Comparison of ENCODE assay signal across 19 cellular contexts in the genomic region with DNA sequence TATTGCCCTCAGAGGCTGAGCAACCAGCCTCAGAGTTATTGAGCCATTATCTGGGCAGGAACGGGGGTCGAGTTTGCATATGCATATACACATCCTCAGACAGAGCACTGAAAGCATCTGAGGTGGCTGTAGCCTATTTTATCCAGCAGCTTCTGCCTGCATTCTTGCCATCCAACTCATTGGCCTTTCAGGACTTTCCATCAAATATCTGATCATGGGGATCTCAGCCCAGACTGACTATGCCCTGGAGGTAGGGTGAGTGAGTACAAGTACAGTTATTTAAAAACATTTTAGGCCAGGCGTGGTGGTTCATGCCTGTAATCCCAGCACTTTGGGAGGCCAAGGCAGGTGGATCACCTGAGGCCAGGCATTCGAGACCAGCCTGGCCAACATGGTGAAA. TPM values are rescaled to one million over a fixed set of nuclear protein-coding genes. Genes with fewer than 3 reads are reported as not detected.
DNase-seq lines count a peak whose midpoint lies in the region; TF ChIP-seq lines count a peak whose summit lies in the region.
"Had no signal": no experiment of that assay in that cellular context is flagged by ENCODE, and none has a peak within 500 bp of the region (broad histone marks: within the 10 kb centered on the region; RNA-seq: fewer than 3 reads in every experiment).

No MANE protein-coding gene starts in this region.

- in situ Hi-C loops in mammary epithelial cell (cut with MboI; ENCODE audit: low sequenced_read_pairs in 2 of 2): no loop called here

- H3K27me3 Mint-ChIP-seq in nephron (ENCODE audit: low read depth) (no peaks in the 10 kb centered on the region), osteocyte (ENCODE audit: unreplicated experiment) (no peaks in the 10 kb centered on the region)
- H3K27me3 Mint-ChIP-seq: dendritic cell treated with granulocyte-macrophage colony-stimulating factor and Interleukin-4, amounts not matched to agents 40 ng/mL and 50 ng/mL, for 4 days had no signal

- H3K4me3 Mint-ChIP-seq in nephron (peak overlapping the region; percentile 24 to 99 (median 98)), osteocyte (ENCODE audit: unreplicated experiment) (no peak overlapping the region)
- H3K4me3 Mint-ChIP-seq: dendritic cell treated with granulocyte-macrophage colony-stimulating factor and Interleukin-4, amounts not matched to agents 40 ng/mL and 50 ng/mL, for 4 days had no signal

- no peaks in the 10 kb centered on the region for H4K20me1 ChIP-seq in mammary epithelial cell (ENCODE audit: insufficient read depth, low read length)

- H3K36me3 Mint-ChIP-seq in nephron (ENCODE audit: low read depth) (peaks cover 34% of the 10 kb centered on the region), osteocyte (ENCODE audit: unreplicated experiment) (peaks cover 26% of the 10 kb centered on the region)

- DNase-seq in EL: peak; percentile 30
- peak; percentile 14 for DNase-seq in M059J (ENCODE audit: low read depth)
- DNase-seq in mammary epithelial cell: peak; percentile 69
- no peak for DNase-seq in T-helper 2 cell
- DNase-seq in H7: no peak
- DNase-seq in osteocyte (ENCODE audit: extremely low spot score, unreplicated experiment): no peak
- DNase-seq: activated CD8-positive, alpha-beta T cell treated with anti-CD3 and anti-CD28 coated beads, Interleukin-2, amount 10 ng/mL, durations not matched to agents 7 days and 5 days; activated T-cell treated with anti-CD3 and anti-CD28 coated beads for 4 hours; caudate nucleus; CD8-positive, alpha-beta T cell; DMS 273 treated with DMSO at 0.1 percent for 48 hours; NCI-H1105; NCI-H2029; NCI-H226; psoas muscle; SIG-M5 had no signal

- H3K27ac ChIP-seq in mammary epithelial cell (ENCODE audit: insufficient read depth, low read depth, low read length): peak overlapping the region; percentile 89

- peaks cover 43% of the 10 kb centered on the region for H3K4me1 ChIP-seq in mammary epithelial cell (ENCODE audit: insufficient read depth, low read length)

- H3K9ac ChIP-seq in mammary epithelial cell (ENCODE audit: insufficient read depth, low read length): no peak overlapping the region

- H3K4me3 ChIP-seq in mammary epithelial cell (replicated peaks in 1 of 3; ENCODE audit: insufficient read depth in 1 of 3, low read depth in 2 of 3, low read length in 3 of 3) (no peak overlapping the region), H7 (ENCODE audit: insufficient read depth, low read depth, low read length) (no peak overlapping the region)
- H3K4me3 ChIP-seq: psoas muscle had no signal

- peaks cover 7% of the 10 kb centered on the region for H3K36me3 ChIP-seq in mammary epithelial cell (ENCODE audit: insufficient read depth, low read length)
- H3K36me3 ChIP-seq in H7 (replicated peaks; ENCODE audit: control insufficient read depth, insufficient read depth, low read length): peaks cover 7% of the 10 kb centered on the region

- no peak overlapping the region for H2AFZ ChIP-seq in mammary epithelial cell (ENCODE audit: low read depth, low read length)

- BruUV-seq in mammary epithelial cell (replicated peaks; lab: Mats Ljungman, UMichigan): no TSS peak

- 69% methylated on average over 2 of the region's 4 CpGs for WGBS in mammary epithelial cell (ENCODE audit: low coverage, missing lambda C conversion rate)

- H3K27me3 ChIP-seq in mammary epithelial cell (ENCODE audit: insufficient read depth, low read length) (no peaks in the 10 kb centered on the region), H7 (ENCODE audit: control insufficient read depth, insufficient read depth, low read length) (no peaks in the 10 kb centered on the region)
- H3K27me3 ChIP-seq: tibial nerve had no signal

- dilution Hi-C loops in mammary epithelial cell (cut with HindIII; ENCODE audit: low sequenced_read_pairs): no loop called here

- CTCF ChIA-PET in mammary epithelial cell (lab: Charles Lee; ENCODE audit: low non-redundant PET): no interaction called here

- H3K79me2 ChIP-seq in mammary epithelial cell (ENCODE audit: insufficient read depth, low read length): peaks cover 31% of the 10 kb centered on the region

- H3K9me3 ChIP-seq in mammary epithelial cell (replicated peaks; ENCODE audit: insufficient read depth, low read length): no peaks in the 10 kb centered on the region
- H3K9me3 ChIP-seq: psoas muscle, tibial nerve had no signal

- intact Hi-C loops in mammary epithelial cell (cut with micrococcal nuclease): loop anchor here (2.0 to 10.0 kb wide), 2 partner anchors 266 to 386 kb away; a partner anchor contains a TSS

- H3K4me1 Mint-ChIP-seq in nephron (peaks cover 19% of the 10 kb centered on the region), osteocyte (ENCODE audit: unreplicated experiment) (peaks cover 23% of the 10 kb centered on the region)

- no peak overlapping the region for H3K4me2 ChIP-seq in mammary epithelial cell (ENCODE audit: insufficient read depth, low read depth, low read length)

- H3K9me3 Mint-ChIP-seq in nephron (no peaks in the 10 kb centered on the region), osteocyte (ENCODE audit: unreplicated experiment) (no peaks in the 10 kb centered on the region)
- H3K9me3 Mint-ChIP-seq: CD8-positive, alpha-beta T cell; dendritic cell treated with granulocyte-macrophage colony-stimulating factor and Interleukin-4, amounts not matched to agents 40 ng/mL and 50 ng/mL, for 4 days had no signal

- TF ChIP-seq CTCF in mammary epithelial cell (conservative IDR thresholded peaks at IDR 0.05 in 1 of 2, IDR thresholded peaks at IDR 0.05 in 1 of 2; ENCODE audit: extremely low read depth in 1 of 2, insufficient read depth in 1 of 2, low read depth in 1 of 2, low read length in 2 of 2) (peak in 1 of 2 donors; percentile 1), nephron (IDR thresholded peaks at IDR 0.05; ENCODE audit: unreplicated experiment in 3 of 3) (no peak), osteocyte (IDR thresholded peaks at IDR 0.05) (no peak)

- H3K27ac Mint-ChIP-seq in nephron: no peak overlapping the region
- no peak overlapping the region for H3K27ac Mint-ChIP-seq in osteocyte (ENCODE audit: unreplicated experiment)

RNA-seq across cellular contexts. Expression of a gene that starts 1.8 kb away (rescaled TPM):
- total RNA-seq in M059J (2014; rRNA removed; shearing (Covaris generic)): 2.5 and 5.4 TPM in 2 replicates
- total RNA-seq in mammary epithelial cell: 10 to 100 TPM in 1 of 2 donors, 1 to 10 TPM in 1; 4.5 to 28.7 TPM
- 8.3 TPM for polyA plus RNA-seq in mammary epithelial cell
- polyA minus RNA-seq in mammary epithelial cell: 59.0 TPM
- 2.7 and 2.9 TPM in 2 replicates for total RNA-seq in H7 (2014; rRNA removed; shearing (Covaris generic))
- 14.3 and 16.9 TPM in 2 replicates for total RNA-seq in osteocyte

RNA-seq across cellular contexts. Expression of a gene that starts 53.1 kb away (rescaled TPM):
- total RNA-seq in M059J (2014; rRNA removed; shearing (Covaris generic)): 32.8 and 36.3 TPM in 2 replicates
- 10 to 100 TPM; 18.0 to 27.7 TPM for total RNA-seq in mammary epithelial cell
- polyA plus RNA-seq in mammary epithelial cell: 26.6 TPM
- 12.1 TPM for polyA minus RNA-seq in mammary epithelial cell
- 54.3 and 61.8 TPM in 2 replicates for total RNA-seq in H7 (2014; rRNA removed; shearing (Covaris generic))
- 12.7 and 14.3 TPM in 2 replicates for total RNA-seq in osteocyte

RNA-seq across cellular contexts. Expression of a gene that starts 53.6 kb away (rescaled TPM):
- 63.3 and 69.5 TPM in 2 replicates for total RNA-seq in M059J (2014; rRNA removed; shearing (Covaris generic))
- 10 to 100 TPM; 13.0 to 73.6 TPM for total RNA-seq in mammary epithelial cell
- polyA plus RNA-seq in mammary epithelial cell: 26.5 TPM
- 4.3 TPM for polyA minus RNA-seq in mammary epithelial cell
- 70.5 and 94.7 TPM in 2 replicates for total RNA-seq in H7 (2014; rRNA removed; shearing (Covaris generic))
- 55.0 and 57.0 TPM in 2 replicates for total RNA-seq in osteocyte

Comparison
In these comparisons a context has a peak if more than half of its experiments do, and no peak if none do; other contexts are left out.
1. DNase-seq: peak in EL (single experiment), M059J (single experiment) and mammary epithelial cell (single experiment); none in T-helper 2 cell (0 of 5), H7 (single experiment) and osteocyte (single experiment).